ENCODE assay signal across 1 cellular context in the genomic region with DNA sequence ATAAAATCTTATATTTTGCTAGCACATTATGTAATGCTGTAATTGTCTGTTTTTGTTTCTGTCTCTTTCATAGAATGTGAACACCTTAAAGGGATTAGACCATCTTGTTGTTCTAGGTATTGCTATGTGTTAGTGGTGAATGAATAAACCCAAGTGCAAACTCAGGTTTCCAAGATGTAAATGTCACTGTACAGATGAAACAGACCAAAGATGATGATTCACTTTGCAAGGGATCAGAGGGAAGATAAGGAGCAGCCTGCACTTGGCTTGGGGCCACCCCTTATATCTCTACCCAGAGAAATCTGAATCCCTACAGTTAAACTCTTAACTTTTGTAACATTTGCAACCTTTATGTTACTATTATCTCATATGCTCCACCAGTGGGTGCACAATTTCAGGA.
TF ChIP-seq lines count a peak whose summit lies in the region.

No MANE protein-coding gene starts in this region.

TF ChIP-seq in K562, 482 proteins besides CTCF, POLR2A, EP300 and RAD21 (continued from another document and continues in another):
- TF ChIP-seq, protein P1, sequence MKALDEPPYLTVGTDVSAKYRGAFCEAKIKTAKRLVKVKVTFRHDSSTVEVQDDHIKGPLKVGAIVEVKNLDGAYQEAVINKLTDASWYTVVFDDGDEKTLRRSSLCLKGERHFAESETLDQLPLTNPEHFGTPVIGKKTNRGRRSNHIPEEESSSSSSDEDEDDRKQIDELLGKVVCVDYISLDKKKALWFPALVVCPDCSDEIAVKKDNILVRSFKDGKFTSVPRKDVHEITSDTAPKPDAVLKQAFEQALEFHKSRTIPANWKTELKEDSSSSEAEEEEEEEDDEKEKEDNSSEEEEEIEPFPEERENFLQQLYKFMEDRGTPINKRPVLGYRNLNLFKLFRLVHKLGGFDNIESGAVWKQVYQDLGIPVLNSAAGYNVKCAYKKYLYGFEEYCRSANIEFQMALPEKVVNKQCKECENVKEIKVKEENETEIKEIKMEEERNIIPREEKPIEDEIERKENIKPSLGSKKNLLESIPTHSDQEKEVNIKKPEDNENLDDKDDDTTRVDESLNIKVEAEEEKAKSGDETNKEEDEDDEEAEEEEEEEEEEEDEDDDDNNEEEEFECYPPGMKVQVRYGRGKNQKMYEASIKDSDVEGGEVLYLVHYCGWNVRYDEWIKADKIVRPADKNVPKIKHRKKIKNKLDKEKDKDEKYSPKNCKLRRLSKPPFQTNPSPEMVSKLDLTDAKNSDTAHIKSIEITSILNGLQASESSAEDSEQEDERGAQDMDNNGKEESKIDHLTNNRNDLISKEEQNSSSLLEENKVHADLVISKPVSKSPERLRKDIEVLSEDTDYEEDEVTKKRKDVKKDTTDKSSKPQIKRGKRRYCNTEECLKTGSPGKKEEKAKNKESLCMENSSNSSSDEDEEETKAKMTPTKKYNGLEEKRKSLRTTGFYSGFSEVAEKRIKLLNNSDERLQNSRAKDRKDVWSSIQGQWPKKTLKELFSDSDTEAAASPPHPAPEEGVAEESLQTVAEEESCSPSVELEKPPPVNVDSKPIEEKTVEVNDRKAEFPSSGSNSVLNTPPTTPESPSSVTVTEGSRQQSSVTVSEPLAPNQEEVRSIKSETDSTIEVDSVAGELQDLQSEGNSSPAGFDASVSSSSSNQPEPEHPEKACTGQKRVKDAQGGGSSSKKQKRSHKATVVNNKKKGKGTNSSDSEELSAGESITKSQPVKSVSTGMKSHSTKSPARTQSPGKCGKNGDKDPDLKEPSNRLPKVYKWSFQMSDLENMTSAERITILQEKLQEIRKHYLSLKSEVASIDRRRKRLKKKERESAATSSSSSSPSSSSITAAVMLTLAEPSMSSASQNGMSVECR (CRISPR knock-in tag; IDR thresholded peaks at IDR 0.05) = no peak
- TF ChIP-seq CREBBP (IDR thresholded peaks at IDR 0.05; ENCODE audit: low read depth, low read length) = no peak
- no peak for TF ChIP-seq ZNF184 (CRISPR knock-in tag; IDR thresholded peaks at IDR 0.05)
- TF ChIP-seq SAP30 (IDR thresholded peaks at IDR 0.05; ENCODE audit: borderline replicate concordance, insufficient read depth, low read depth, low read length, poor library complexity, severe bottlenecking) = no peak
- TF ChIP-seq, protein P2, sequence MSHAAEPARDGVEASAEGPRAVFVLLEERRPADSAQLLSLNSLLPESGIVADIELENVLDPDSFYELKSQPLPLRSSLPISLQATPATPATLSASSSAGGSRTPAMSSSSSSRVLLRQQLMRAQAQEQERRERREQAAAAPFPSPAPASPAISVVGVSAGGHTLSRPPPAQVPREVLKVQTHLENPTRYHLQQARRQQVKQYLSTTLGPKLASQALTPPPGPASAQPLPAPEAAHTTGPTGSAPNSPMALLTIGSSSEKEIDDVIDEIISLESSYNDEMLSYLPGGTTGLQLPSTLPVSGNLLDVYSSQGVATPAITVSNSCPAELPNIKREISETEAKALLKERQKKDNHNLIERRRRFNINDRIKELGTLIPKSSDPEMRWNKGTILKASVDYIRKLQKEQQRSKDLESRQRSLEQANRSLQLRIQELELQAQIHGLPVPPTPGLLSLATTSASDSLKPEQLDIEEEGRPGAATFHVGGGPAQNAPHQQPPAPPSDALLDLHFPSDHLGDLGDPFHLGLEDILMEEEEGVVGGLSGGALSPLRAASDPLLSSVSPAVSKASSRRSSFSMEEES (CRISPR knock-in tag; IDR thresholded peaks at IDR 0.05) = no peak
- peak in 1 of 2 experiments; percentile 88; a peak in 3 of 4 replicates for TF ChIP-seq TBL1XR1 (IDR thresholded peaks at IDR 0.05; ENCODE audit: low read length in 2 of 2)
- no peak for TF ChIP-seq NCOA1 (IDR thresholded peaks at IDR 0.05; ENCODE audit: low read depth)
- peak; percentile 80 for TF ChIP-seq C11orf30 (IDR thresholded peaks at IDR 0.05; ENCODE audit: low read depth)
- TF ChIP-seq GABPA (tag; conservative IDR thresholded peaks at IDR 0.05; ENCODE audit: low read depth) = no peak
- no peak for TF ChIP-seq RBM15 (IDR thresholded peaks at IDR 0.05; ENCODE audit: insufficient read depth, low read length)
- TF ChIP-seq, protein P3, sequence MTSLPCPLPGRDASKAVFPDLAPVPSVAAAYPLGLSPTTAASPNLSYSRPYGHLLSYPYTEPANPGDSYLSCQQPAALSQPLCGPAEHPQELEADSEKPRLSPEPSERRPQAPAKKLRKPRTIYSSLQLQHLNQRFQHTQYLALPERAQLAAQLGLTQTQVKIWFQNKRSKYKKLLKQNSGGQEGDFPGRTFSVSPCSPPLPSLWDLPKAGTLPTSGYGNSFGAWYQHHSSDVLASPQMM (CRISPR knock-in tag; IDR thresholded peaks at IDR 0.05) = no peak
- TF ChIP-seq YY1 (IDR thresholded peaks at IDR 0.05; ENCODE audit: borderline replicate concordance in 1 of 3, control insufficient read depth in 1 of 3, extremely low read depth in 1 of 3, insufficient read depth in 3 of 3, insufficient read length in 1 of 3, insufficient replicate concordance in 2 of 3, low read depth in 1 of 3, low read length in 2 of 3) = no peak
- TF ChIP-seq, protein P4, sequence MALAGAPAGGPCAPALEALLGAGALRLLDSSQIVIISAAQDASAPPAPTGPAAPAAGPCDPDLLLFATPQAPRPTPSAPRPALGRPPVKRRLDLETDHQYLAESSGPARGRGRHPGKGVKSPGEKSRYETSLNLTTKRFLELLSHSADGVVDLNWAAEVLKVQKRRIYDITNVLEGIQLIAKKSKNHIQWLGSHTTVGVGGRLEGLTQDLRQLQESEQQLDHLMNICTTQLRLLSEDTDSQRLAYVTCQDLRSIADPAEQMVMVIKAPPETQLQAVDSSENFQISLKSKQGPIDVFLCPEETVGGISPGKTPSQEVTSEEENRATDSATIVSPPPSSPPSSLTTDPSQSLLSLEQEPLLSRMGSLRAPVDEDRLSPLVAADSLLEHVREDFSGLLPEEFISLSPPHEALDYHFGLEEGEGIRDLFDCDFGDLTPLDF (CRISPR knock-in tag; IDR thresholded peaks at IDR 0.05) = no peak
- no peak for TF ChIP-seq TOE1 (IDR thresholded peaks at IDR 0.05; ENCODE audit: borderline replicate concordance)
- no peak for TF ChIP-seq TOE1 (CRISPR knock-in tag; IDR thresholded peaks at IDR 0.05; ENCODE audit: borderline replicate concordance, low read depth)
- TF ChIP-seq PML (IDR thresholded peaks at IDR 0.05; ENCODE audit: low read length) = peak; percentile 48; the same call in 1 of the 2 replicates
- TF ChIP-seq, protein P5, sequence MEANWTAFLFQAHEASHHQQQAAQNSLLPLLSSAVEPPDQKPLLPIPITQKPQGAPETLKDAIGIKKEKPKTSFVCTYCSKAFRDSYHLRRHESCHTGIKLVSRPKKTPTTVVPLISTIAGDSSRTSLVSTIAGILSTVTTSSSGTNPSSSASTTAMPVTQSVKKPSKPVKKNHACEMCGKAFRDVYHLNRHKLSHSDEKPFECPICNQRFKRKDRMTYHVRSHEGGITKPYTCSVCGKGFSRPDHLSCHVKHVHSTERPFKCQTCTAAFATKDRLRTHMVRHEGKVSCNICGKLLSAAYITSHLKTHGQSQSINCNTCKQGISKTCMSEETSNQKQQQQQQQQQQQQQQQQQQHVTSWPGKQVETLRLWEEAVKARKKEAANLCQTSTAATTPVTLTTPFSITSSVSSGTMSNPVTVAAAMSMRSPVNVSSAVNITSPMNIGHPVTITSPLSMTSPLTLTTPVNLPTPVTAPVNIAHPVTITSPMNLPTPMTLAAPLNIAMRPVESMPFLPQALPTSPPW (CRISPR knock-in tag; IDR thresholded peaks at IDR 0.05) = peak; percentile 34; the same call in 1 of the 2 replicates
- TF ChIP-seq PHB (CRISPR knock-in tag; IDR thresholded peaks at IDR 0.05) = no peak
- TF ChIP-seq CEBPB (tag; IDR thresholded peaks at IDR 0.05) = no peak; the same call in 1 of the 2 replicates
- no peak for TF ChIP-seq FOXA1 (IDR thresholded peaks at IDR 0.05; ENCODE audit: borderline replicate concordance)
- TF ChIP-seq, protein P6, sequence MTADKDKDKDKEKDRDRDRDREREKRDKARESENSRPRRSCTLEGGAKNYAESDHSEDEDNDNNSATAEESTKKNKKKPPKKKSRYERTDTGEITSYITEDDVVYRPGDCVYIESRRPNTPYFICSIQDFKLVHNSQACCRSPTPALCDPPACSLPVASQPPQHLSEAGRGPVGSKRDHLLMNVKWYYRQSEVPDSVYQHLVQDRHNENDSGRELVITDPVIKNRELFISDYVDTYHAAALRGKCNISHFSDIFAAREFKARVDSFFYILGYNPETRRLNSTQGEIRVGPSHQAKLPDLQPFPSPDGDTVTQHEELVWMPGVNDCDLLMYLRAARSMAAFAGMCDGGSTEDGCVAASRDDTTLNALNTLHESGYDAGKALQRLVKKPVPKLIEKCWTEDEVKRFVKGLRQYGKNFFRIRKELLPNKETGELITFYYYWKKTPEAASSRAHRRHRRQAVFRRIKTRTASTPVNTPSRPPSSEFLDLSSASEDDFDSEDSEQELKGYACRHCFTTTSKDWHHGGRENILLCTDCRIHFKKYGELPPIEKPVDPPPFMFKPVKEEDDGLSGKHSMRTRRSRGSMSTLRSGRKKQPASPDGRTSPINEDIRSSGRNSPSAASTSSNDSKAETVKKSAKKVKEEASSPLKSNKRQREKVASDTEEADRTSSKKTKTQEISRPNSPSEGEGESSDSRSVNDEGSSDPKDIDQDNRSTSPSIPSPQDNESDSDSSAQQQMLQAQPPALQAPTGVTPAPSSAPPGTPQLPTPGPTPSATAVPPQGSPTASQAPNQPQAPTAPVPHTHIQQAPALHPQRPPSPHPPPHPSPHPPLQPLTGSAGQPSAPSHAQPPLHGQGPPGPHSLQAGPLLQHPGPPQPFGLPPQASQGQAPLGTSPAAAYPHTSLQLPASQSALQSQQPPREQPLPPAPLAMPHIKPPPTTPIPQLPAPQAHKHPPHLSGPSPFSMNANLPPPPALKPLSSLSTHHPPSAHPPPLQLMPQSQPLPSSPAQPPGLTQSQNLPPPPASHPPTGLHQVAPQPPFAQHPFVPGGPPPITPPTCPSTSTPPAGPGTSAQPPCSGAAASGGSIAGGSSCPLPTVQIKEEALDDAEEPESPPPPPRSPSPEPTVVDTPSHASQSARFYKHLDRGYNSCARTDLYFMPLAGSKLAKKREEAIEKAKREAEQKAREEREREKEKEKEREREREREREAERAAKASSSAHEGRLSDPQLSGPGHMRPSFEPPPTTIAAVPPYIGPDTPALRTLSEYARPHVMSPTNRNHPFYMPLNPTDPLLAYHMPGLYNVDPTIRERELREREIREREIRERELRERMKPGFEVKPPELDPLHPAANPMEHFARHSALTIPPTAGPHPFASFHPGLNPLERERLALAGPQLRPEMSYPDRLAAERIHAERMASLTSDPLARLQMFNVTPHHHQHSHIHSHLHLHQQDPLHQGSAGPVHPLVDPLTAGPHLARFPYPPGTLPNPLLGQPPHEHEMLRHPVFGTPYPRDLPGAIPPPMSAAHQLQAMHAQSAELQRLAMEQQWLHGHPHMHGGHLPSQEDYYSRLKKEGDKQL (CRISPR knock-in tag; IDR thresholded peaks at IDR 0.05; ENCODE audit: borderline replicate concordance) = no peak
- TF ChIP-seq, protein P7, sequence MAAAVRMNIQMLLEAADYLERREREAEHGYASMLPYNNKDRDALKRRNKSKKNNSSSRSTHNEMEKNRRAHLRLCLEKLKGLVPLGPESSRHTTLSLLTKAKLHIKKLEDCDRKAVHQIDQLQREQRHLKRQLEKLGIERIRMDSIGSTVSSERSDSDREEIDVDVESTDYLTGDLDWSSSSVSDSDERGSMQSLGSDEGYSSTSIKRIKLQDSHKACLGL (CRISPR knock-in tag; IDR thresholded peaks at IDR 0.05; ENCODE audit: borderline replicate concordance, poor library complexity, severe bottlenecking) = no peak
- TF ChIP-seq SIRT6 (IDR thresholded peaks at IDR 0.05; ENCODE audit: low read depth, low read length) = no peak
- TF ChIP-seq, protein P8, sequence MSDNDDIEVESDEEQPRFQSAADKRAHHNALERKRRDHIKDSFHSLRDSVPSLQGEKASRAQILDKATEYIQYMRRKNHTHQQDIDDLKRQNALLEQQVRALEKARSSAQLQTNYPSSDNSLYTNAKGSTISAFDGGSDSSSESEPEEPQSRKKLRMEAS (CRISPR knock-in tag; IDR thresholded peaks at IDR 0.05) = no peak
- no peak for TF ChIP-seq STAT5A (IDR thresholded peaks at IDR 0.05; ENCODE audit: borderline replicate concordance, low read length)
- TF ChIP-seq MEF2D (tag; conservative IDR thresholded peaks at IDR 0.05; ENCODE audit: low read depth) = no peak
- peak; percentile 67 for TF ChIP-seq ATF7 (IDR thresholded peaks at IDR 0.05)
- no peak for TF ChIP-seq MED1 (CRISPR knock-in tag; IDR thresholded peaks at IDR 0.05; ENCODE audit: borderline replicate concordance)
- TF ChIP-seq EGR1 (conservative IDR thresholded peaks at IDR 0.05) = no peak
- peak; percentile 95 for TF ChIP-seq CTBP1 (IDR thresholded peaks at IDR 0.05; ENCODE audit: borderline replicate concordance)
- TF ChIP-seq FOXJ2 (tag; IDR thresholded peaks at IDR 0.05) = no peak
- TF ChIP-seq SOX6 (IDR thresholded peaks at IDR 0.05) = peak; percentile 94
- no peak for TF ChIP-seq PCBP2 (IDR thresholded peaks at IDR 0.05; ENCODE audit: low read depth, low read length, poor library complexity, severe bottlenecking)
- no peak for TF ChIP-seq U2AF1 (optimal IDR thresholded peaks at IDR 0.05; ENCODE audit: low read depth, low read length)
- TF ChIP-seq ZNF764 (CRISPR knock-in tag; IDR thresholded peaks at IDR 0.05; ENCODE audit: low read depth) = no peak
- TF ChIP-seq, protein P9, sequence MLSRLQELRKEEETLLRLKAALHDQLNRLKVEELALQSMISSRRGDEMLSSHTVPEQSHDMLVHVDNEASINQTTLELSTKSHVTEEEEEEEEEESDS (CRISPR knock-in tag; IDR thresholded peaks at IDR 0.05) = no peak
- TF ChIP-seq KLF1 (tag; IDR thresholded peaks at IDR 0.05) = no peak
- TF ChIP-seq, protein P10, sequence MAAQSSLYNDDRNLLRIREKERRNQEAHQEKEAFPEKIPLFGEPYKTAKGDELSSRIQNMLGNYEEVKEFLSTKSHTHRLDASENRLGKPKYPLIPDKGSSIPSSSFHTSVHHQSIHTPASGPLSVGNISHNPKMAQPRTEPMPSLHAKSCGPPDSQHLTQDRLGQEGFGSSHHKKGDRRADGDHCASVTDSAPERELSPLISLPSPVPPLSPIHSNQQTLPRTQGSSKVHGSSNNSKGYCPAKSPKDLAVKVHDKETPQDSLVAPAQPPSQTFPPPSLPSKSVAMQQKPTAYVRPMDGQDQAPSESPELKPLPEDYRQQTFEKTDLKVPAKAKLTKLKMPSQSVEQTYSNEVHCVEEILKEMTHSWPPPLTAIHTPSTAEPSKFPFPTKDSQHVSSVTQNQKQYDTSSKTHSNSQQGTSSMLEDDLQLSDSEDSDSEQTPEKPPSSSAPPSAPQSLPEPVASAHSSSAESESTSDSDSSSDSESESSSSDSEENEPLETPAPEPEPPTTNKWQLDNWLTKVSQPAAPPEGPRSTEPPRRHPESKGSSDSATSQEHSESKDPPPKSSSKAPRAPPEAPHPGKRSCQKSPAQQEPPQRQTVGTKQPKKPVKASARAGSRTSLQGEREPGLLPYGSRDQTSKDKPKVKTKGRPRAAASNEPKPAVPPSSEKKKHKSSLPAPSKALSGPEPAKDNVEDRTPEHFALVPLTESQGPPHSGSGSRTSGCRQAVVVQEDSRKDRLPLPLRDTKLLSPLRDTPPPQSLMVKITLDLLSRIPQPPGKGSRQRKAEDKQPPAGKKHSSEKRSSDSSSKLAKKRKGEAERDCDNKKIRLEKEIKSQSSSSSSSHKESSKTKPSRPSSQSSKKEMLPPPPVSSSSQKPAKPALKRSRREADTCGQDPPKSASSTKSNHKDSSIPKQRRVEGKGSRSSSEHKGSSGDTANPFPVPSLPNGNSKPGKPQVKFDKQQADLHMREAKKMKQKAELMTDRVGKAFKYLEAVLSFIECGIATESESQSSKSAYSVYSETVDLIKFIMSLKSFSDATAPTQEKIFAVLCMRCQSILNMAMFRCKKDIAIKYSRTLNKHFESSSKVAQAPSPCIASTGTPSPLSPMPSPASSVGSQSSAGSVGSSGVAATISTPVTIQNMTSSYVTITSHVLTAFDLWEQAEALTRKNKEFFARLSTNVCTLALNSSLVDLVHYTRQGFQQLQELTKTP (IDR thresholded peaks at IDR 0.05; ENCODE audit: low read depth in 1 of 2, partially characterized antibody in 2 of 2) = no peak
- TF ChIP-seq NONO (IDR thresholded peaks at IDR 0.05; ENCODE audit: low read depth in 2 of 2, low read length in 1 of 2) = 0 out of 4 replicates have a peak, but pooled peaks of 1 of the 2 experiments have one; percentile 13
